8 cellular contexts compared by ENCODE assay signal in the genomic region with DNA sequence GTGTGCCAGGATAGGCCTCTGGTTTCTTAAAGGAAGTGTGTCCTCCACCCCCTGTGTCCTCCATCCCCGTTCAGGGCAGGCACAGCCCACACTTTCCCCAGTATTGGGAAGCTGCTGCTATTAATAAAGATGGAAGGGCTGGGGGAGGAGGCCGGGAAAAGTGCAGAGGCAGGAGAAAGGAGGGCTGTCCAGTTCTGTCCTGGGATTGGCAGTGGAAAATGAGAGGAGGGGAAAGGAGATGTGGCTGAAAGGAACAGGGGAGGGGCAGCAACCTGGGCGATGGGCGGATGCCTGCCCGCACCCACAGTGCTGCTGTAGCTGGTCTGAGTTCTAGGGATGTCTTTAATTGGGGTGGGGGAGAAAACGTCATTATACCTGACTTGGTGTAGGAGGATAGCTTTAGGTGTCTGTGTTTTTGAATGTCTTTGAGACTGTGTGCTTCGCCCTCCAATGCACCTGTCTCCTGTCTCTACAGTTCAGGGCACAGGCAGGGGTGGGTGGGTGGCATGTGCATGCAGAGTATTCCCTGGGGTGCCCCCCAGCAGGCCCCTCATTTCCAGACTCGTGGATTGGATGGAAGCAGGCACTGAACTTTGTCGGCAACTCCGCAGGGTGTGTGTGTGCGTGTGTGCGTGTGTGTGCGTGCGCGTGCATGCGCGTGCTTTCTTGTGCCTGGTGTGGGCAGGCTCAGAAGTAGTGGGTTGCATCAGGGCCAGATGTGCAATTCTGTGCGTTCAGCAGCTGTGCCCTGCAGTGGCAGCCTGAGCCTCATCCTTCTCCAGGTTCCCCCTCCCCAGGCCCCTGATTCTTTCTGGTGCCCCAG. TPM values are rescaled to one million over a fixed set of nuclear protein-coding genes. Genes with fewer than 3 reads are reported as not detected.
DNase-seq lines count a peak whose midpoint lies in the region; ATAC-seq and TF ChIP-seq lines count a peak whose summit lies in the region.

No MANE protein-coding gene starts in this region.

- no peaks in the 10 kb centered on the region for H3K27me3 ChIP-seq in H7 (ENCODE audit: control insufficient read depth, insufficient read depth, low read length)
- H3K27me3 ChIP-seq in left lung: no peaks in the 10 kb centered on the region

- peaks cover 51 to 54% of the 10 kb centered on the region in 2 donors for H3K4me1 ChIP-seq in left lung

- intact Hi-C loops in left lung (cut with DNase I): no loop called here

- H3K27ac ChIP-seq in caudate nucleus (ENCODE audit: low read depth, low read length) (peak overlapping the region; percentile 99), left lung (peak overlapping the region; percentile 98 to 99)

- H3K9me3 ChIP-seq in left lung: no peaks in the 10 kb centered on the region

- ATAC-seq in left lung (peak; percentile 3), HG02642 (IDR thresholded peaks at IDR 0.05; ENCODE audit: poor library complexity, unreplicated experiment) (no peak)

- DNase-seq in H7 (peak; percentile 45), T follicular helper cell (ENCODE audit: low read depth) (peak; percentile 35), caudate nucleus (lab: John Stamatoyannopoulos, UW) (peak in 43 of 61 donors; percentile 14 to 82 (median 53)), left lung (peak in 1 of 2 donors; percentile 85), 8988T (no peak), RKO (ENCODE audit: low spot score) (no peak)
- peak; percentile 26 to 41 for DNase-seq in stimulated activated CD4-positive, alpha-beta T cell treated with anti-CD3 and anti-CD28 coated beads, Interleukin-4, amount 100 ng/mL, for 4 hours

- H3K36me3 ChIP-seq in H7 (replicated peaks; ENCODE audit: control insufficient read depth, insufficient read depth, low read length) (no peaks in the 10 kb centered on the region), left lung (peaks cover 0 to 8% of the 10 kb centered on the region in 2 donors)

- H3K4me3 ChIP-seq in H7 (ENCODE audit: insufficient read depth, low read depth, low read length) (peak overlapping the region; percentile 63; the same call in 1 of the 2 replicates), left lung (peak overlapping the region; percentile 76 to 85)

- TF ChIP-seq CTCF in left lung (IDR thresholded peaks at IDR 0.05): no peak

RNA-seq across cellular contexts. Expression of a gene that starts 2.5 kb away (rescaled TPM):
- 43.5 and 46.4 TPM in 2 replicates for total RNA-seq in H7 (2014; rRNA removed; shearing (Covaris generic))
- 100 to 1,000 TPM; 123 to 180 TPM for total RNA-seq in left lung

Comparison
In these comparisons a context has a peak if more than half of its experiments do, and no peak if none do; other contexts are left out.
1. DNase-seq: peak in H7 (single experiment), T follicular helper cell (single experiment), caudate nucleus (43 of 61) and stimulated activated CD4-positive, alpha-beta T cell treated with anti-CD3 and anti-CD28 coated beads, Interleukin-4, amount 100 ng/mL, for 4 hours (2 of 2); none in 8988T (single experiment) and RKO (single experiment).